In genomic region chr16:49183911-49184310, GRCh38 we compare ENCODE assay signal across 9 cellular contexts.
DNase-seq lines count a peak whose midpoint lies in the region; ATAC-seq and TF ChIP-seq lines count a peak whose summit lies in the region.
"Had no signal": no experiment of that assay in that cellular context is flagged by ENCODE, and none has a peak within 500 bp of the region (broad histone marks: within the 10 kb centered on the region; RNA-seq: fewer than 3 reads in every experiment).

No MANE protein-coding gene starts in this region.

- TF ChIP-seq POLR2A in NB4 (IDR thresholded peaks at IDR 0.05; ENCODE audit: extremely low read depth, insufficient read length): no peak
- no peak for TF ChIP-seq POLR2A in thyroid gland (IDR thresholded peaks at IDR 0.05)
- TF ChIP-seq POLR2A in spleen (IDR thresholded peaks at IDR 0.05): no peak

- no peaks in the 10 kb centered on the region for H3K27me3 ChIP-seq in thyroid gland
- H3K27me3 ChIP-seq in spleen (replicated peaks in 1 of 7): peaks cover 0 to 8% (median 0%) of the 10 kb centered on the region in 7 donors

- intact Hi-C loops in Right ventricle myocardium superior (cut with DNase I) (loop anchor here (10.0 kb wide), 1 partner anchor 499 kb away; no protein-coding TSS in a partner anchor), Right ventricle myocardium inferior (cut with DNase I) (loop anchor here (10.0 kb wide), 1 partner anchor 171 kb away; no protein-coding TSS in a partner anchor), thyroid gland (cut with DNase I) (no loop called here), spleen (cut with DNase I; ENCODE audit: low total_unique reads) (no loop called here)

- H3K9me3 ChIP-seq in thyroid gland (no peaks in the 10 kb centered on the region), spleen (peaks cover 0 to 22% (median 13%) of the 10 kb centered on the region in 8 donors)

- TF ChIP-seq CTCF in NB4 (IDR thresholded peaks at IDR 0.05; ENCODE audit: low read depth, low read length): peak; percentile 61
- peak; percentile 3 for TF ChIP-seq CTCF in astrocyte of the spinal cord (IDR thresholded peaks at IDR 0.05; ENCODE audit: low read depth, low read length)
- TF ChIP-seq CTCF in thyroid gland (IDR thresholded peaks at IDR 0.05): peak in 4 of 6 experiments; percentile 23 to 49 (median 46)
- TF ChIP-seq CTCF in spleen (IDR thresholded peaks at IDR 0.05 in 8 of 11, conservative IDR thresholded peaks at IDR 0.05 in 3 of 11): no peak

- no peak overlapping the region for H3K27ac ChIP-seq in thyroid gland
- H3K27ac ChIP-seq in spleen: no peak overlapping the region

- DNase-seq in Right ventricle myocardium superior: peak; percentile 32
- no peak for DNase-seq in Right ventricle myocardium inferior (ENCODE audit: missing footprints)
- peak; percentile 24 for DNase-seq in NB4 (ENCODE audit: low read depth)
- DNase-seq in astrocyte of the spinal cord (ENCODE audit: low read depth, low spot score): no peak
- peak; percentile 51 to 54 for DNase-seq in thyroid gland
- DNase-seq in spleen: no peak
- DNase-seq in central memory CD4-positive, alpha-beta T cell: no peak
- DNase-seq: activated CD4-positive, alpha-beta memory T cell treated with anti-CD3 and anti-CD28 coated beads, Interleukin-2, amount 10 ng/mL, durations not matched to agents 7 days and 5 days had no signal

- ATAC-seq in Right ventricle myocardium superior (ENCODE audit: poor library complexity): peak; percentile 71
- ATAC-seq in Right ventricle myocardium inferior: no peak
- ATAC-seq in HG03175 (IDR thresholded peaks at IDR 0.05; ENCODE audit: unreplicated experiment): no peak

- H3K36me3 ChIP-seq in thyroid gland: no peaks in the 10 kb centered on the region
- H3K36me3 ChIP-seq in spleen: no peaks in the 10 kb centered on the region

- WGBS in thyroid gland, 2 donors: 29 to 31% methylated on average over 5 of the region's 5 CpGs
- 22 to 35% (median 32%) methylated on average over 5 of the region's 5 CpGs for WGBS in spleen, 5 donors

- H3K4me1 ChIP-seq in thyroid gland: no peaks in the 10 kb centered on the region
- no peaks in the 10 kb centered on the region for H3K4me1 ChIP-seq in spleen

- in situ Hi-C loops in astrocyte of the spinal cord (cut with HindIII; ENCODE audit: low sequenced_read_pairs): no loop called here

- H3K4me3 ChIP-seq in NB4 (ENCODE audit: low read depth, low read length): no peak overlapping the region
- no peak overlapping the region for H3K4me3 ChIP-seq in astrocyte of the spinal cord (ENCODE audit: low read depth, low read length)
- no peak overlapping the region for H3K4me3 ChIP-seq in thyroid gland (replicated peaks in 1 of 3)
- no peak overlapping the region for H3K4me3 ChIP-seq in spleen

Comparison
In these comparisons a context has a peak if more than half of its experiments do, and no peak if none do; other contexts are left out.
1. DNase-seq: peak in Right ventricle myocardium superior (single experiment), NB4 (single experiment) and thyroid gland (2 of 2); none in Right ventricle myocardium inferior (single experiment), astrocyte of the spinal cord (single experiment), spleen (single experiment) and central memory CD4-positive, alpha-beta T cell (single experiment).
2. CTCF ChIP-seq: peak in NB4 (single experiment), astrocyte of the spinal cord (single experiment) and thyroid gland (4 of 6); none in spleen (0 of 11).
3. intact Hi-C loops: an anchor here in Right ventricle myocardium superior (10.0 kb wide) and Right ventricle myocardium inferior (10.0 kb wide); none called in thyroid gland and spleen.